ENCODE assay signal across 17 cellular contexts in the genomic region with DNA sequence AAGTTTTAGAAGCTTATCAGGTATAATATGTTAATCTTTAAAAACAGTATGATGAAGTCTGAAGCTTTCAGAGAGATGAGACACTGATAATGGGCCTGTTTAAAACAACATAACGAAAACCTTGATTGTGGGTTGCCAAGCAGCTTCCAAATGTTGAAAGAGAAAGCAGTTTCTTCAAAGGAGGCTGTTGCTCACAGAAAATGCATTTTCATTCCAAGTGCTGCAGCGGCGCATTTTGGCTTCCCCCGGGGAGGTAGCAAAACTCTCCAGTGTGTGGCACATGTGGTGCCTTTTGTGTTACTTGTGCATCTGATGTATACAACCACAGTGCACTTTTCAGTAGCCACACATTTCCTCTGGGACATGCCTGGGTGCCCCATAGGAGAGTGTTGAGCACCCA.
DNase-seq lines count a peak whose midpoint lies in the region; ATAC-seq and TF ChIP-seq lines count a peak whose summit lies in the region.
"Had no signal": no experiment of that assay in that cellular context is flagged by ENCODE, and none has a peak within 500 bp of the region (broad histone marks: within the 10 kb centered on the region; RNA-seq: fewer than 3 reads in every experiment).

No MANE protein-coding gene starts in this region.

- peaks cover 2% of the 10 kb centered on the region; the same call in 1 of the 2 replicates for H3K4me1 ChIP-seq in IMR-90 (ENCODE audit: control insufficient read depth, insufficient read depth, low read length)
- peaks cover 37% of the 10 kb centered on the region for H3K4me1 ChIP-seq in skeletal muscle satellite cell (ENCODE audit: control insufficient read depth, insufficient read depth, low read length)

- no peak overlapping the region for H3K18ac ChIP-seq in IMR-90 (ENCODE audit: low read depth, low read length)

- H3K79me1 ChIP-seq in IMR-90 (ENCODE audit: low read depth in 1 of 2, low read length in 2 of 2), result no peaks in the 10 kb centered on the region

- no CpG with 5 or more reads among the region's 4 CpGs for WGBS in IMR-90 (ENCODE audit: extremely low coverage in 2 of 2, insufficient read length in 1 of 2), 2 experiments

- DNase-seq in IMR-90 (peak; percentile 10), medulla oblongata (ENCODE audit: extremely low spot score) (peak; percentile 44), SIG-M5 (lab: John Stamatoyannopoulos, UW) (no peak), RPMI8226 (no peak)
- DNase-seq in effector CD4-positive, alpha-beta T cell, result no peak
- DNase-seq: activated B cell treated with CpG ODN at 0.5 μM for 24 hours; activated naive CD8-positive, alpha-beta T cell treated with anti-CD3 and anti-CD28 coated beads, Interleukin-2, amount 50 U/mL, for 24 hours; BE2C; foreskin melanocyte; GDM1; NCI-H1930; SHP77 treated with DMSO at 0.1 percent for 48 hours; stimulated activated CD4-positive, alpha-beta T cell treated with anti-CD3 and anti-CD28 coated beads, Interleukin-1b, Interleukin-23, amount 100 ng/mL, for 48 hours; T-helper 2 cell had no signal

- CTCF ChIA-PET in IMR-90 (lab: Yijun Ruan, JAX), result interaction anchor here (0.7 to 1.1 kb wide), 3 partner anchors 13 to 33 kb away, joined by 3 read pairs; no protein-coding TSS in a partner anchor

- H3K36me3 ChIP-seq in IMR-90 (ENCODE audit: control insufficient read depth, insufficient read depth, low read length) (no peaks in the 10 kb centered on the region), skeletal muscle satellite cell (ENCODE audit: insufficient read depth, low read length) (no peaks in the 10 kb centered on the region)
- H3K36me3 ChIP-seq: BE2C, suprapubic skin had no signal

- TF ChIP-seq CTCF in IMR-90 (conservative IDR thresholded peaks at IDR 0.05; ENCODE audit: low read depth, low read length), result no peak

- H3K9ac ChIP-seq in IMR-90 (ENCODE audit: low read depth, low read length) (no peak overlapping the region), skeletal muscle satellite cell (ENCODE audit: low read depth, low read length) (no peak overlapping the region)

- no peak overlapping the region for H2BK20ac ChIP-seq in IMR-90 (ENCODE audit: low read depth, low read length)

- in situ Hi-C loops in IMR-90 (cut with MboI; ENCODE audit: low sequenced_read_pairs), result no loop called here

- dilution Hi-C loops in IMR-90 (cut with HindIII; ENCODE audit: low sequenced_read_pairs, unreplicated experiment), result no loop called here

- H2AK5ac ChIP-seq in IMR-90 (ENCODE audit: low read depth, low read length), result no peak overlapping the region

- H2BK120ac ChIP-seq in IMR-90 (ENCODE audit: low read depth, low read length), result no peak overlapping the region

- no peak for TF ChIP-seq RAD21 in IMR-90 (IDR thresholded peaks at IDR 0.05; ENCODE audit: low read length)

- POLR2A ChIA-PET in IMR-90 (lab: Charles Lee; ENCODE audit: unreplicated experiment), result no interaction called here

- H3K14ac ChIP-seq in IMR-90 (replicated peaks; ENCODE audit: low read depth, low read length), result no peak overlapping the region

- BruUV-seq in IMR-90 (replicated peaks; lab: Mats Ljungman, UMichigan), result no TSS peak

- no peak for ATAC-seq in IMR-90 (ENCODE audit: low read depth)
- ATAC-seq: activated naive CD8-positive, alpha-beta T cell treated with anti-CD3 and anti-CD28 coated beads, Interleukin-2, amount 50 U/mL, for 24 hours had no signal

- H4K8ac ChIP-seq in IMR-90 (ENCODE audit: low read depth in 2 of 2, low read length in 2 of 2), result no peak overlapping the region

- peak overlapping the region; percentile 61 for H2AFZ ChIP-seq in IMR-90 (replicated peaks; ENCODE audit: low read length, poor library complexity)

- no peak overlapping the region for H3K4ac ChIP-seq in IMR-90 (ENCODE audit: low read depth, low read length)

- intact Hi-C loops in IMR-90 (cut with micrococcal nuclease), result no loop called here

- no peaks in the 10 kb centered on the region for H4K20me1 ChIP-seq in IMR-90 (ENCODE audit: insufficient read depth, low read length)

- no peak for TF ChIP-seq POLR2A in IMR-90 (IDR thresholded peaks at IDR 0.05; ENCODE audit: low read depth, low read length)

- no peaks in the 10 kb centered on the region for H3K9me3 ChIP-seq in IMR-90 (ENCODE audit: control insufficient read depth, insufficient read depth, low read length)
- no peaks in the 10 kb centered on the region for H3K9me3 ChIP-seq in skeletal muscle satellite cell (replicated peaks; ENCODE audit: low read length)
- H3K9me3 ChIP-seq: BE2C, suprapubic skin had no signal

- H2BK15ac ChIP-seq in IMR-90 (ENCODE audit: low read depth, low read length), result no peak overlapping the region

- H2BK5ac ChIP-seq in IMR-90 (ENCODE audit: low read depth, low read length, poor library complexity, severe bottlenecking), result no peak overlapping the region

- H2AK9ac ChIP-seq in IMR-90 (replicated peaks; ENCODE audit: low read depth, low read length, poor library complexity), result no peak overlapping the region

- H3K4me2 ChIP-seq in IMR-90 (ENCODE audit: low read depth, low read length), result peak overlapping the region; percentile 77
- H3K4me2 ChIP-seq in skeletal muscle satellite cell (ENCODE audit: low read length), result peak overlapping the region; percentile 43

- H3K56ac ChIP-seq in IMR-90 (ENCODE audit: extremely low read depth, insufficient read depth, low read length), result no peak overlapping the region

- no peak overlapping the region for H4K91ac ChIP-seq in IMR-90 (ENCODE audit: insufficient read depth, low read depth, low read length)

- no peak overlapping the region for H4K5ac ChIP-seq in IMR-90 (ENCODE audit: low read depth, low read length)

- H3K9me1 ChIP-seq in IMR-90 (ENCODE audit: insufficient read depth, low read length), result no peaks in the 10 kb centered on the region

- H3K27ac ChIP-seq in IMR-90 (ENCODE audit: insufficient read depth, low read length) (no peak overlapping the region), cingulate gyrus (ENCODE audit: low read depth, low read length) (peak overlapping the region; percentile 39)
- H3K27ac ChIP-seq: suprapubic skin had no signal

- no peaks in the 10 kb centered on the region for H3K27me3 ChIP-seq in IMR-90 (ENCODE audit: control insufficient read depth, insufficient read depth, low read length)
- no peaks in the 10 kb centered on the region for H3K27me3 ChIP-seq in skeletal muscle satellite cell (ENCODE audit: control insufficient read depth, insufficient read depth, low read length)
- H3K27me3 ChIP-seq: BE2C, suprapubic skin had no signal

- H3K4me3 ChIP-seq in IMR-90 (ENCODE audit: insufficient read depth, low read depth, low read length) (no peak overlapping the region), skeletal muscle satellite cell (ENCODE audit: low read length) (no peak overlapping the region)
- H3K4me3 ChIP-seq: suprapubic skin had no signal

- H3K23ac ChIP-seq in IMR-90 (ENCODE audit: low read depth, low read length), result no peak overlapping the region

TF ChIP-seq in IMR-90, 13 proteins besides CTCF, POLR2A, EP300 and RAD21:
- TF ChIP-seq USF2 (IDR thresholded peaks at IDR 0.05; ENCODE audit: low read depth, low read length), result no peak
TF ChIP-seq in IMR-90: peak in this region for 0.

Comparison
In these comparisons a context has a peak if more than half of its experiments do, and no peak if none do; other contexts are left out.
1. DNase-seq: peak in IMR-90 (single experiment) and medulla oblongata (single experiment); none in effector CD4-positive, alpha-beta T cell (single experiment), SIG-M5 (single experiment) and RPMI8226 (single experiment).